ENCODE assay signal across 2 cellular contexts in genomic region chr21:31586118-31586517, GRCh38.
A peak's percentile ranks its signal among the peaks of the same experiment; 100 is the strongest.
TF ChIP-seq lines count a peak whose summit lies in the region.

No MANE protein-coding gene starts in this region.

TF ChIP-seq in SK-N-SH, 30 proteins besides CTCF, POLR2A, EP300 and RAD21:
- peak; percentile 53; the same call in 1 of the 2 replicates for TF ChIP-seq REST (IDR thresholded peaks at IDR 0.05; ENCODE audit: low read depth, low read length)
- TF ChIP-seq POLR2AphosphoS5 (IDR thresholded peaks at IDR 0.05; ENCODE audit: low read depth, low read length), result no peak

TF ChIP-seq in SK-N-SH treated with all-trans-retinoic acid at 6 μM for 48 hours, 23 proteins besides CTCF, POLR2A, EP300 and RAD21 (continued from another document):
- TF ChIP-seq TSHZ2 (CRISPR knock-in tag; IDR thresholded peaks at IDR 0.05), result no peak
- TF ChIP-seq CREB5 (CRISPR knock-in tag; IDR thresholded peaks at IDR 0.05; ENCODE audit: low read depth), result no peak
- TF ChIP-seq ZFP3 (CRISPR knock-in tag; IDR thresholded peaks at IDR 0.05), result no peak
- TF ChIP-seq ISL1 (CRISPR knock-in tag; IDR thresholded peaks at IDR 0.05), result no peak
- no peak for TF ChIP-seq ZFP30 (CRISPR knock-in tag; IDR thresholded peaks at IDR 0.05)
- no peak for TF ChIP-seq ZNF8 (CRISPR knock-in tag; IDR thresholded peaks at IDR 0.05)
- no peak for TF ChIP-seq ARNTL (CRISPR knock-in tag; IDR thresholded peaks at IDR 0.05; ENCODE audit: borderline replicate concordance, low read depth)
- TF ChIP-seq GLIS3 (CRISPR knock-in tag; IDR thresholded peaks at IDR 0.05), result no peak
- no peak for TF ChIP-seq ESRRG (CRISPR knock-in tag; IDR thresholded peaks at IDR 0.05)
- TF ChIP-seq TCF4 (CRISPR knock-in tag; IDR thresholded peaks at IDR 0.05; ENCODE audit: borderline replicate concordance), result no peak
- TF ChIP-seq RARB (CRISPR knock-in tag; IDR thresholded peaks at IDR 0.05), result no peak
- no peak for TF ChIP-seq ZNF70 (CRISPR knock-in tag; IDR thresholded peaks at IDR 0.05)
